ENCODE assay signal across 12 cellular contexts in the genomic region with DNA sequence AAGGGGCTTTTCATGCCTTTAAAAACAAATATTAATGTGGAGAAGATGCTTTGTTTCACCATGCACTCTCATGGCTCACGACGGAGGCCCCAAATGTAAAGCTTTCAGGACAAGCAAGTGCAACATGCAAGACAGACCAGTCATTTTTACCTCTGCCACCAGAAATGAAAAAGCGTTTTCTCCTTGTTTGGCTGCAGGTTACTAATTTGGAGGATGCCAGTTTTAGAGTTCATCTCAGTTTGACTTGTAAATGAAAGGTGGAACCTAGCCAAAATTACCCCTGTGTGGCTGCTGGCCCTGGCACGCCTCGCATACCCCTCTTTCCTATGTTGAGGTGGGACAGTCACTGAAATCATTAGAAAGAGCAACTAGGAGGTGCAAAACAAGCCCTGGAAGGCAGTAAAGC.
DNase-seq lines count a peak whose midpoint lies in the region; ATAC-seq and TF ChIP-seq lines count a peak whose summit lies in the region.
"Had no signal": no experiment of that assay in that cellular context is flagged by ENCODE, and none has a peak within 500 bp of the region (broad histone marks: within the 10 kb centered on the region; RNA-seq: fewer than 3 reads in every experiment).

No MANE protein-coding gene starts in this region.

- H3K79me2 ChIP-seq in OCI-LY1 (ENCODE audit: insufficient read depth, low read length): peaks cover 82% of the 10 kb centered on the region

- H3K9me3 ChIP-seq in CD4-positive, alpha-beta memory T cell (ENCODE audit: control insufficient read depth in 1 of 2, low read length in 2 of 2): no peaks in the 10 kb centered on the region
- no peaks in the 10 kb centered on the region for H3K9me3 ChIP-seq in OCI-LY1 (ENCODE audit: low read length)
- H3K9me3 ChIP-seq: thoracic aorta had no signal

- CTCF ChIA-PET in CD4-positive, alpha-beta memory T cell (lab: Charles Lee; ENCODE audit: partially characterized antibody): interaction anchor here (1.6 kb wide), 1 partner anchor 15 kb away, joined by 7 read pairs; no protein-coding TSS in a partner anchor

- H3K9me2 ChIP-seq in OCI-LY1 (ENCODE audit: low read depth, low read length): no peaks in the 10 kb centered on the region

- no peaks in the 10 kb centered on the region for H3K9me3 Mint-ChIP-seq in CD4-positive, alpha-beta memory T cell
- H3K9me3 Mint-ChIP-seq: CD8-positive, alpha-beta T cell had no signal

- peak overlapping the region; percentile 16; the same call in 1 of the 2 replicates for H3K4me2 ChIP-seq in OCI-LY1 (ENCODE audit: low read length)

- no peak overlapping the region for H3K27ac ChIP-seq in CD4-positive, alpha-beta memory T cell (ENCODE audit: low read depth, low read length)
- H3K27ac ChIP-seq in OCI-LY1 (ENCODE audit: low read depth, low read length, poor library complexity, severe bottlenecking): peak overlapping the region; percentile 36
- H3K27ac ChIP-seq: thoracic aorta had no signal

- H3K4me1 ChIP-seq in CD4-positive, alpha-beta memory T cell (ENCODE audit: insufficient read depth, low read length): peaks cover 34% of the 10 kb centered on the region
- H3K4me1 ChIP-seq in OCI-LY1 (ENCODE audit: insufficient read depth, low read length, severe bottlenecking): peaks cover 91% of the 10 kb centered on the region

- H3K27ac Mint-ChIP-seq in CD4-positive, alpha-beta memory T cell: peak overlapping the region in 6 of 7 donors; percentile 7 to 80 (median 46)
- H3K27ac Mint-ChIP-seq: CD8-positive, alpha-beta T cell had no signal

- POLR2A ChIA-PET in CD4-positive, alpha-beta memory T cell (lab: Charles Lee; ENCODE audit: partially characterized antibody): interaction anchor here (0.6 to 0.9 kb wide), 3 partner anchors 13 to 42 kb away, joined by 3 to 4 read pairs (median 3); no protein-coding TSS in a partner anchor

- H3K27me3 Mint-ChIP-seq in CD4-positive, alpha-beta memory T cell: no peaks in the 10 kb centered on the region

- no peaks in the 10 kb centered on the region for H3K27me3 ChIP-seq in CD4-positive, alpha-beta memory T cell (ENCODE audit: insufficient read depth, low read length)
- no peaks in the 10 kb centered on the region for H3K27me3 ChIP-seq in OCI-LY1 (ENCODE audit: insufficient read depth, low read length)

- no peak overlapping the region for H2AFZ ChIP-seq in OCI-LY1 (ENCODE audit: low read length)

- no peak for TF ChIP-seq CTCF in OCI-LY1 (IDR thresholded peaks at IDR 0.05; ENCODE audit: low read length)

- no peak overlapping the region for H3K9ac ChIP-seq in OCI-LY1 (ENCODE audit: low read length)

- DNase-seq in CD4-positive, alpha-beta memory T cell: no peak
- DNase-seq in mucosa of gallbladder (ENCODE audit: low spot score): no peak
- no peak for DNase-seq in SW480 (ENCODE audit: low spot score)
- DNase-seq in GF-D8 (lab: John Stamatoyannopoulos, UW): no peak
- no peak for DNase-seq in GDM1 (lab: John Stamatoyannopoulos, UW)
- DNase-seq: CD8-positive, alpha-beta T cell; MM.1S; stimulated activated CD4-positive, alpha-beta T cell treated with anti-CD3 and anti-CD28 coated beads, Interleukin-15, amount 100 ng/mL, for 24 hours had no signal

- no peaks in the 10 kb centered on the region for H3F3A ChIP-seq in OCI-LY1 (ENCODE audit: insufficient read depth, low read length)

- H3K36me3 Mint-ChIP-seq in CD4-positive, alpha-beta memory T cell: peaks cover 13 to 27% of the 10 kb centered on the region in 2 donors

- H3K4me3 ChIP-seq in CD4-positive, alpha-beta memory T cell (ENCODE audit: low read length in 2 of 2): no peak overlapping the region
- H3K4me3 ChIP-seq in OCI-LY1 (ENCODE audit: low read depth, low read length, poor library complexity, severe bottlenecking): no peak overlapping the region

- intact Hi-C loops in CD4-positive, alpha-beta memory T cell (cut with micrococcal nuclease): no loop called here

- no peak overlapping the region for H3K4me3 Mint-ChIP-seq in CD4-positive, alpha-beta memory T cell
- H3K4me3 Mint-ChIP-seq: CD8-positive, alpha-beta T cell had no signal

- ATAC-seq in GM18873 (IDR thresholded peaks at IDR 0.05; ENCODE audit: low FRiP score, unreplicated experiment) (peak; percentile 77), HG02642 (IDR thresholded peaks at IDR 0.05; ENCODE audit: poor library complexity, unreplicated experiment) (peak; percentile 60)
- ATAC-seq: CD8-positive, alpha-beta T cell had no signal

- peaks cover 34 to 77% (median 58%) of the 10 kb centered on the region in 4 donors for H3K4me1 Mint-ChIP-seq in CD4-positive, alpha-beta memory T cell

- H4K20me1 ChIP-seq in OCI-LY1 (ENCODE audit: insufficient read depth, low read length): no peaks in the 10 kb centered on the region

- H3K36me3 ChIP-seq in CD4-positive, alpha-beta memory T cell (ENCODE audit: insufficient read depth, low read length): no peaks in the 10 kb centered on the region
- H3K36me3 ChIP-seq in OCI-LY1 (ENCODE audit: insufficient read depth, low read length): peaks cover 93% of the 10 kb centered on the region
- H3K36me3 ChIP-seq: thoracic aorta had no signal
